8 cellular contexts compared by ENCODE assay signal in the genomic region with DNA sequence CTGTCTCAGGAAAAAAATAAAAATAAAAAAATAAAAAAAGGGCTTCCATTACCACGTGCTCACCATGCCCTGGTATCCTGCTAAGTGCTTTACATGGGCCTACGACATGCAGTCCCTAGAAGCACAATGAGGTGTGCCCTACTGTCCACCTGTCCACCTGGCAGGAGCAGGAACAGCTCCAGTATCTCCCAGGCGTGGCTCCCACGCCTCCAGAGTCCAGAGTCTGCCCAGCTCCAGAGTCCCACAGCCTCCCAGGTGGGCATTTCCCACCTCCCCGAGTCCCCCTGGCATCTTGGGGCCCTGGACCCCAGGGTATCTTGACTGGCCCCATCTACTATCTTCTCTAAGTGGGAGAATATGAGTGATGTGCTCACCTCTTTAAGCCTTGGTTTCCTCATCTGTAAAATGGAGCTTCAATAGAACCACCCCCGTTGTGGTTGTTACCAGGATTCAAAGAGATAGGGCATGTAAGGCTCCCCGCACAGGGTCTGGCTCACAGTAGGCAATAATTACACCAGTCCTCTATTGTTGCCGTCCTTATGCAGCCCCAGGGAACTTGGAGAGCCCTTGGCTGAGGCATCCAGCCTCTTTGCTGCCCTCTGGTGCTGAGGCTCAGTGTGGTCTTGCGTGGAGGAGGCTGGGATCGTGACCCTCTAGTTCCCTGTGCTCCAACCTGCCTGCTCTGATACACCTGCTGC. TPM values are rescaled to one million over a fixed set of nuclear protein-coding genes. Genes with fewer than 3 reads are reported as not detected.
DNase-seq lines count a peak whose midpoint lies in the region; ATAC-seq lines count a peak whose summit lies in the region.

No MANE protein-coding gene starts in this region.

- peak; percentile 77 for DNase-seq in DMS53 treated with DMSO at 0.1 percent for 48 hours (lab: John Stamatoyannopoulos, UW; ENCODE audit: unreplicated experiment)
- peak; percentile 72 for DNase-seq in KBM-7
- DNase-seq in SKM-1 treated with dmso at 0.1 percent for 144 hours (lab: John Stamatoyannopoulos, UW; ENCODE audit: unreplicated experiment), result peak; percentile 28
- peak; percentile 42 for DNase-seq in left ventricle myocardium superior
- no peak for DNase-seq in T-helper 9 cell
- no peak for DNase-seq in medulla oblongata (ENCODE audit: extremely low spot score)
- DNase-seq in HPDE6-E6E7 (ENCODE audit: extremely low spot score), result no peak

- ATAC-seq in left ventricle myocardium superior (peak; percentile 66), HG03025 (IDR thresholded peaks at IDR 0.05; ENCODE audit: low FRiP score, unreplicated experiment) (no peak)

- intact Hi-C loops in left ventricle myocardium superior (cut with micrococcal nuclease), result no loop called here

- in situ Hi-C loops in KBM-7 (cut with MboI; ENCODE audit: low pct_unique_long_range_greater_than_20kb, low sequenced_read_pairs), result loop anchor here (10.0 kb wide), 1 partner anchor 265 kb away; the partner anchor contains the start of gene SLC25A48

RNA-seq across cellular contexts. Expression of gene CXCL14, which starts 8.9 kb away (rescaled TPM):
- total RNA-seq in left ventricle myocardium superior, result 1.3 TPM

RNA-seq across cellular contexts. Expression of gene NEUROG1, which starts 34.1 kb away (rescaled TPM):
- total RNA-seq in left ventricle myocardium superior, result not detected

Comparison
In these comparisons a context has a peak if more than half of its experiments do, and no peak if none do; other contexts are left out.
1. DNase-seq: peak in DMS53 treated with DMSO at 0.1 percent for 48 hours (single experiment), KBM-7 (single experiment), SKM-1 treated with dmso at 0.1 percent for 144 hours (single experiment) and left ventricle myocardium superior (single experiment); none in T-helper 9 cell (single experiment), medulla oblongata (single experiment) and HPDE6-E6E7 (single experiment).